In genomic region chr9:122498883-122499288, GRCh38 we compare ENCODE assay signal across 9 cellular contexts. TPM values are rescaled to one million over a fixed set of nuclear protein-coding genes. Genes with fewer than 3 reads are reported as not detected.
DNase-seq lines count a peak whose midpoint lies in the region; ATAC-seq and TF ChIP-seq lines count a peak whose summit lies in the region.
"Had no signal": no experiment of that assay in that cellular context is flagged by ENCODE, and none has a peak within 500 bp of the region (broad histone marks: within the 10 kb centered on the region; RNA-seq: fewer than 3 reads in every experiment).

No MANE protein-coding gene starts in this region.

- no peaks in the 10 kb centered on the region for H3K4me1 Mint-ChIP-seq in H9
- no peaks in the 10 kb centered on the region for H3K4me1 Mint-ChIP-seq in brain

- no peak overlapping the region for H3K4me3 ChIP-seq in liver (ENCODE audit: low read depth in 1 of 3, low read length in 3 of 3)

- no peak overlapping the region for H3K4ac ChIP-seq in H9 (ENCODE audit: low read depth, low read length)

- peak; percentile 36 for DNase-seq in SIG-M5 treated with dmso at 0.1 percent for 504 hours (lab: John Stamatoyannopoulos, UW; ENCODE audit: unreplicated experiment)
- no peak for DNase-seq in SIG-M5 (lab: John Stamatoyannopoulos, UW)
- DNase-seq in H9 = peak; percentile 80
- DNase-seq in NCI-H82 treated with DMSO at 0.1 percent for 48 hours (lab: John Stamatoyannopoulos, UW; ENCODE audit: unreplicated experiment) = peak; percentile 47

- H3K9me3 Mint-ChIP-seq in H9 (peaks cover 82 to 84% of the 10 kb centered on the region in 2 experiments), brain (peaks cover 4 to 17% (median 10%) of the 10 kb centered on the region in 5 experiments)

- no peak overlapping the region for H2BK12ac ChIP-seq in H9 (ENCODE audit: insufficient read length, low read depth, low read length)

- H3K56ac ChIP-seq in H9 (ENCODE audit: insufficient read length, low read depth, low read length) = no peak overlapping the region

- H4K5ac ChIP-seq in H9 (ENCODE audit: insufficient read length, low read depth, low read length) = no peak overlapping the region

- H3K27me3 ChIP-seq in H9 (ENCODE audit: insufficient read depth, low read length) (no peaks in the 10 kb centered on the region), liver (ENCODE audit: control insufficient read depth in 4 of 4, insufficient read depth in 4 of 4, low read length in 3 of 4) (peaks cover 0 to 11% (median 0%) of the 10 kb centered on the region in 4 donors)

- no peak overlapping the region for H3K9ac ChIP-seq in H9 (ENCODE audit: extremely low read depth, insufficient read length, low read length)
- H3K9ac ChIP-seq in liver (ENCODE audit: low read depth in 1 of 2, low read length in 2 of 2) = no peak overlapping the region

- no CpG with 5 or more reads among the region's 2 CpGs for WGBS in H9 (ENCODE audit: extremely low coverage, insufficient read length, low lambda C conversion rate)
- 86% methylated on average over 2 of the region's 2 CpGs for WGBS in liver

- H3K18ac ChIP-seq in H9 (ENCODE audit: insufficient read length, low read depth, low read length) = peak overlapping the region; percentile 35

- H2BK15ac ChIP-seq in H9 (ENCODE audit: low read depth, low read length) = no peak overlapping the region

- peaks cover 0 to 9% (median 0%) of the 10 kb centered on the region in 3 experiments; a peak in 3 of 7 replicates for H3K36me3 Mint-ChIP-seq in H9 (ENCODE audit: insufficient read depth in 1 of 3, low read depth in 3 of 3)
- no peaks in the 10 kb centered on the region for H3K36me3 Mint-ChIP-seq in brain

- no peaks in the 10 kb centered on the region for H3K23me2 ChIP-seq in H9 (ENCODE audit: insufficient read length, low read depth, low read length, poor library complexity, severe bottlenecking)

- H2BK120ac ChIP-seq in H9 (ENCODE audit: low read depth, low read length, poor library complexity, severe bottlenecking) = no peak overlapping the region

- no peaks in the 10 kb centered on the region for H3K4me1 ChIP-seq in H9 (ENCODE audit: insufficient read depth, low read length)
- H3K4me1 ChIP-seq in liver (ENCODE audit: control insufficient read depth in 4 of 4, insufficient read depth in 4 of 4, low read length in 3 of 4) = no peaks in the 10 kb centered on the region

- TF ChIP-seq RAD21 in liver (IDR thresholded peaks at IDR 0.05) = peak; percentile 60 to 73

- H3K14ac ChIP-seq in H9 (ENCODE audit: insufficient read depth, low read length) = no peak overlapping the region

- H3K27ac ChIP-seq in H9 (ENCODE audit: insufficient read length, low read depth, low read length) (no peak overlapping the region), liver (ENCODE audit: low read depth in 1 of 2, low read length in 2 of 2) (no peak overlapping the region)

- H2BK20ac ChIP-seq in H9 (ENCODE audit: low read depth, low read length, poor library complexity, severe bottlenecking) = no peak overlapping the region

- H2AK5ac ChIP-seq in H9 (ENCODE audit: insufficient read length, low read length) = no peak overlapping the region

- no peak overlapping the region for H3K4me3 Mint-ChIP-seq in H9
- no peak overlapping the region for H3K4me3 Mint-ChIP-seq in brain

- no peak overlapping the region for H3T11ph ChIP-seq in H9 (ENCODE audit: low read length)

- H3K27me3 Mint-ChIP-seq in H9 (ENCODE audit: low read depth) (no peaks in the 10 kb centered on the region), brain (peaks cover 24% of the 10 kb centered on the region)

- no peaks in the 10 kb centered on the region for H4K20me1 ChIP-seq in H9 (ENCODE audit: control insufficient read depth, insufficient read depth, insufficient read length)

- H2BK5ac ChIP-seq in H9 (ENCODE audit: insufficient read length, low read length) = no peak overlapping the region

- H3K4me2 ChIP-seq in H9 (ENCODE audit: insufficient read depth, insufficient read length, low read length) = no peak overlapping the region

- peaks cover 33% of the 10 kb centered on the region for H3K9me3 ChIP-seq in H9 (ENCODE audit: control insufficient read depth, low read depth, low read length)
- H3K9me3 ChIP-seq in liver (ENCODE audit: control insufficient read depth in 4 of 4, low read length in 3 of 4) = peaks cover 0 to 3% (median 0%) of the 10 kb centered on the region in 4 donors

- H3K79me2 ChIP-seq in H9 (ENCODE audit: insufficient read depth, low read length) = no peaks in the 10 kb centered on the region

- TF ChIP-seq CTCF in H9 (conservative IDR thresholded peaks at IDR 0.05) (peak; percentile 67), brain (conservative IDR thresholded peaks at IDR 0.05) (peak; percentile 29 to 61), liver (IDR thresholded peaks at IDR 0.05; ENCODE audit: low read depth, low read length, missing input control) (peak; percentile 70)

- no peaks in the 10 kb centered on the region for H3K79me1 ChIP-seq in H9 (ENCODE audit: insufficient read depth, low read depth, low read length, poor library complexity, severe bottlenecking)

- no peak overlapping the region for H3K23ac ChIP-seq in H9 (ENCODE audit: insufficient read length, low read depth, low read length)

- no peak overlapping the region for H2AFZ ChIP-seq in H9 (ENCODE audit: low read length)

- H3K27ac Mint-ChIP-seq in H9 (no peak overlapping the region), brain (no peak overlapping the region)

- H3K36me3 ChIP-seq in liver (ENCODE audit: control insufficient read depth in 4 of 4, insufficient read depth in 3 of 4, low read depth in 1 of 4, low read length in 3 of 4) = no peaks in the 10 kb centered on the region

- no peak overlapping the region for H4K8ac ChIP-seq in H9 (replicated peaks; ENCODE audit: insufficient read length, low read depth, low read length)

- ATAC-seq in HG03565 (IDR thresholded peaks at IDR 0.05; ENCODE audit: unreplicated experiment) (no peak), HG03439 (IDR thresholded peaks at IDR 0.05; ENCODE audit: unreplicated experiment) (no peak)

- H4K91ac ChIP-seq in H9 (ENCODE audit: insufficient read length, low read depth, low read length) = no peak overlapping the region

TF ChIP-seq in liver, 16 proteins besides CTCF, POLR2A, EP300 and RAD21:
- TF ChIP-seq HNF4A (conservative IDR thresholded peaks at IDR 0.05) = no peak
- TF ChIP-seq GABPA (IDR thresholded peaks at IDR 0.05 in 1 of 2, conservative IDR thresholded peaks at IDR 0.05 in 1 of 2) = no peak

RNA-seq across cellular contexts. Expression of gene OR1J2, which starts 11.7 kb away (rescaled TPM):
- total RNA-seq in H9 (2021) (not detected in 2 replicates), liver (not detected)
- polyA plus RNA-seq in brain (ENCODE audit: insufficient read depth, low read depth, low replicate concordance) (not detected), liver (not detected)
- total RNA-seq: urinary bladder had no signal
- polyA plus RNA-seq: urinary bladder had no signal

RNA-seq across cellular contexts. Expression of gene OR1J4, which starts 20.1 kb away (rescaled TPM):
- total RNA-seq in H9 (2021) = not detected in 2 replicates
- polyA plus RNA-seq in brain (ENCODE audit: insufficient read depth, low read depth, low replicate concordance) = not detected
- not detected for total RNA-seq in liver
- polyA plus RNA-seq in liver = not detected
- total RNA-seq: urinary bladder had no signal
- polyA plus RNA-seq: urinary bladder had no signal

RNA-seq across cellular contexts. Expression of gene OR1J1, which starts 21.2 kb away (rescaled TPM):
- not detected in 2 replicates for total RNA-seq in H9 (2021)
- polyA plus RNA-seq in brain (ENCODE audit: insufficient read depth, low read depth, low replicate concordance) = not detected
- total RNA-seq in liver = not detected
- polyA plus RNA-seq in liver = not detected
- total RNA-seq: urinary bladder had no signal
- polyA plus RNA-seq: urinary bladder had no signal

RNA-seq across cellular contexts. Expression of gene OR1N1, which starts 28.2 kb away (rescaled TPM):
- total RNA-seq in H9 (2021) (not detected in 2 replicates), liver (not detected)
- polyA plus RNA-seq in brain (ENCODE audit: insufficient read depth, low read depth, low replicate concordance) (not detected), liver (not detected)
- total RNA-seq: urinary bladder had no signal
- polyA plus RNA-seq: urinary bladder had no signal

RNA-seq across cellular contexts. Expression of gene OR1N2, which starts 54.0 kb away (rescaled TPM):
- total RNA-seq in H9 (2021) (not detected in 2 replicates), liver (not detected)
- polyA plus RNA-seq in brain (ENCODE audit: insufficient read depth, low read depth, low replicate concordance) (not detected), liver (not detected)
- total RNA-seq: urinary bladder had no signal
- polyA plus RNA-seq: urinary bladder had no signal
